In genomic region chr1:14681182-14681581, GRCh38 we compare ENCODE assay signal across 12 cellular contexts.
"Had no signal": no experiment of that assay in that cellular context is flagged by ENCODE, and none has a peak within 500 bp of the region (broad histone marks: within the 10 kb centered on the region; RNA-seq: fewer than 3 reads in every experiment).

No MANE protein-coding gene starts in this region.

- H3K4me1 ChIP-seq: gastroesophageal sphincter had no signal

- H3K36me3 ChIP-seq: gastroesophageal sphincter had no signal

- ATAC-seq: activated naive CD4-positive, alpha-beta T cell treated with anti-CD3 and anti-CD28 coated beads, Interleukin-2, amount 50 U/mL, for 72 hours; gastroesophageal sphincter; stimulated activated naive CD8-positive, alpha-beta T cell treated with anti-CD3 and anti-CD28 coated beads, Interleukin-15, amount 100 ng/mL, for 72 hours had no signal

- H3K27ac ChIP-seq: gastroesophageal sphincter had no signal

- DNase-seq: activated CD4-positive, CD25-positive, alpha-beta regulatory T cell; activated effector memory CD4-positive, alpha-beta T cell treated with Interleukin-2 at 50 U/mL for 16 hours; activated T-cell treated with anti-CD3 and anti-CD28 coated beads, Interleukin-2, amount 50 U/mL, for 1 hour; amniotic stem cell; endodermal cell; kidney; nephron progenitor cell; stimulated activated CD4-positive, alpha-beta T cell treated with anti-CD3 and anti-CD28 coated beads, Interleukin-4, amount 100 ng/mL, for 4 hours; stimulated activated naive CD8-positive, alpha-beta T cell treated with anti-CD3 and anti-CD28 coated beads, Interleukin-15, amount 100 ng/mL, for 72 hours had no signal

- H3K4me3 ChIP-seq: gastroesophageal sphincter had no signal

- FAIRE-seq: kidney, TTC549 had no signal
